8 cellular contexts compared by ENCODE assay signal in the genomic region with DNA sequence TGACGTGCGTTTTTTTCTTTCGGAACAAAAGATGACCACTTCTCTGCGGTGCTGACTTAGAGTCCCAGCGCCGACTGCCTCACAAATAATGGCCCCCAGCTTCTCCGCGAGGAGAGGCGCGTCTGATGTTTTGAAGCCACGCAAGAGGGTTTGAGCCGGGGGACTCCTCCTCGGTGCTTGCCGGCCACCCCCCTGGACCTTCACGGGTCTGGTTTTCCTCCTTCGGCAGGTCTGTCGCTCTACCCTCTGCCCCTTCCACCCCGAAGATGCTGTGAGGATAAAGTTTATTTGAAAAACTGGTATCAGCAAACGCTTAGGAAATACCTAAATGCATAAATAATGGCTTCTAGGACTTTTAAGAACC. TPM values are rescaled to one million over a fixed set of nuclear protein-coding genes. Genes with fewer than 3 reads are reported as not detected.
DNase-seq lines count a peak whose midpoint lies in the region; ATAC-seq, FAIRE-seq and TF ChIP-seq lines count a peak whose summit lies in the region.

No MANE protein-coding gene starts in this region.

- H3K9me2 ChIP-seq in GM23248 (ENCODE audit: insufficient read depth) = no peaks in the 10 kb centered on the region

- H3K36me3 ChIP-seq in GM23248 (ENCODE audit: low read depth) (peaks cover 19% of the 10 kb centered on the region; the same call in 1 of the 2 replicates), Panc1 (ENCODE audit: control insufficient read depth, insufficient read depth, low read length) (peaks cover 3% of the 10 kb centered on the region), ovary (no peaks in the 10 kb centered on the region)

- H3K9me3 ChIP-seq in GM23248 (ENCODE audit: low read depth) (no peaks in the 10 kb centered on the region), Panc1 (ENCODE audit: control insufficient read depth, insufficient read depth, low read depth, low read length) (no peaks in the 10 kb centered on the region), ovary (no peaks in the 10 kb centered on the region)

- H4K20me1 ChIP-seq in GM23248 (ENCODE audit: insufficient read depth) = no peaks in the 10 kb centered on the region

- peaks cover 39% of the 10 kb centered on the region for H3K4me1 ChIP-seq in GM23248 (ENCODE audit: insufficient read depth)
- peaks cover 8% of the 10 kb centered on the region; the same call in 1 of the 2 replicates for H3K4me1 ChIP-seq in Panc1 (ENCODE audit: control insufficient read depth, insufficient read depth, low read length)
- peaks cover 9% of the 10 kb centered on the region for H3K4me1 ChIP-seq in ovary (ENCODE audit: insufficient read depth)

- 1 to 2% methylated on average over 19 of the region's 19 CpGs for WGBS in GM23248 (ENCODE audit: low coverage in 1 of 2, low lambda C conversion rate in 2 of 2, missing lambda C conversion rate in 2 of 2), 2 experiments
- 0% methylated on average over 19 of the region's 19 CpGs for WGBS in ovary, 3 donors

- POLR2A ChIA-PET in Panc1 (lab: Charles Lee) = no interaction called here

- H3F3A ChIP-seq in GM23248 (ENCODE audit: insufficient read depth) = peaks cover 29% of the 10 kb centered on the region

- peak overlapping the region; percentile 92 for H3K9ac ChIP-seq in GM23248

- ATAC-seq in Panc1 = no peak

- no peak for TF ChIP-seq EP300 in ovary (IDR thresholded peaks at IDR 0.05)

- H3K27ac ChIP-seq in GM23248 (peak overlapping the region; percentile 60), Panc1 (ENCODE audit: low read length) (peak overlapping the region; percentile 59), ovary (peak overlapping the region; percentile 52 to 72)

- H3K4me3 ChIP-seq in GM23248 = peak overlapping the region; percentile 92
- peak overlapping the region; percentile 94 to 96 for H3K4me3 ChIP-seq in Panc1 (ENCODE audit: low read depth in 2 of 2, low read length in 2 of 2)
- peak overlapping the region; percentile 98 for H3K4me3 ChIP-seq in epithelial cell of proximal tubule (ENCODE audit: low read depth, low read length)
- H3K4me3 ChIP-seq in ovary = peak overlapping the region; percentile 97

- H2AFZ ChIP-seq in GM23248 = peak overlapping the region; percentile 92

- H3K27me3 ChIP-seq in GM23248 (replicated peaks; ENCODE audit: insufficient read depth) (no peaks in the 10 kb centered on the region), Panc1 (ENCODE audit: control insufficient read depth, insufficient read depth, low read length) (no peaks in the 10 kb centered on the region), ovary (no peaks in the 10 kb centered on the region)

- CTCF ChIA-PET in Panc1 (lab: Charles Lee) = no interaction called here

- TF ChIP-seq POLR2A in ovary (IDR thresholded peaks at IDR 0.05) = no peak

- no peak for FAIRE-seq in urothelium cell line (lab: Jason Lieb, UNC)

- BruUV-seq in Panc1 (replicated peaks; lab: Mats Ljungman, UMichigan) = no TSS peak

- H3K4me2 ChIP-seq in GM23248 (ENCODE audit: unreplicated experiment) = peak overlapping the region; percentile 97

- in situ Hi-C loops in GM23248 (cut with MboI) = no loop called here
- in situ Hi-C loops in Panc1 (cut with HindIII; ENCODE audit: low pct_unique_long_range_greater_than_20kb, low sequenced_read_pairs) = no loop called here

- DNase-seq in GM23248 (no peak), Panc1 (ENCODE audit: low read depth, low spot score) (no peak), epithelial cell of proximal tubule (ENCODE audit: low read depth) (no peak), ovary (no peak), NCI-H510A treated with DMSO at 0.1 percent for 48 hours (lab: John Stamatoyannopoulos, UW) (no peak), urothelium cell line (ENCODE audit: low spot score) (no peak), mucosa of gallbladder (ENCODE audit: low spot score) (no peak), MV-4-11 (lab: John Stamatoyannopoulos, UW) (no peak)

- H3K79me2 ChIP-seq in GM23248 (ENCODE audit: insufficient read depth) = peaks cover 58% of the 10 kb centered on the region

- intact Hi-C loops in Panc1 (cut with micrococcal nuclease; ENCODE audit: unreplicated experiment) (no loop called here), ovary (cut with DNase I) (no loop called here)

- TF ChIP-seq CTCF in Panc1 (IDR thresholded peaks at IDR 0.05) = no peak
- no peak for TF ChIP-seq CTCF in epithelial cell of proximal tubule (conservative IDR thresholded peaks at IDR 0.05; ENCODE audit: low read depth, low read length)
- TF ChIP-seq CTCF in ovary (IDR thresholded peaks at IDR 0.05) = no peak

RNA-seq across cellular contexts. Expression of gene USP20, which starts 0.6 kb away (rescaled TPM):
- total RNA-seq in GM23248 (2014; rRNA removed; shearing (Covaris generic)) = 7.3 and 10.3 TPM in 2 replicates
- polyA plus RNA-seq in GM23248 (2016; fragmentation: Nextera tagmentation; extraction: Ambion mirVana) = 15.7 and 15.8 TPM in 2 replicates
- 14.4 TPM for total RNA-seq in Panc1 (2021; ENCODE audit: unreplicated experiment)
- polyA plus RNA-seq in Panc1 (2012; ENCODE audit: insufficient read length) = 18.9 TPM
- total RNA-seq in epithelial cell of proximal tubule = 7.2 and 17.5 TPM in 2 replicates
- total RNA-seq in ovary = 10 to 100 TPM; 14.5 to 39.8 (median 32.4) TPM
- polyA plus RNA-seq in ovary = 10 to 100 TPM in 1 of 2 donors, 1 to 10 TPM in 1; 6.8 to 29.7 TPM
- 41.0 TPM for total RNA-seq in mucosa of gallbladder

RNA-seq across cellular contexts. Expression of gene C9orf78, which starts 0.8 kb away (rescaled TPM):
- 46.8 and 66.0 TPM in 2 replicates for total RNA-seq in GM23248 (2014; rRNA removed; shearing (Covaris generic))
- polyA plus RNA-seq in GM23248 (2016; fragmentation: Nextera tagmentation; extraction: Ambion mirVana) (79.7 and 80.7 TPM in 2 replicates), ovary (100 to 1,000 TPM in 1 of 2 donors, 10 to 100 TPM in 1; 55.4 to 130 TPM)
- total RNA-seq in Panc1 (2021; ENCODE audit: unreplicated experiment) (33.6 TPM), epithelial cell of proximal tubule (39.9 and 53.6 TPM in 2 replicates), ovary (10 to 100 TPM; 34.1 to 45.7 (median 37.0) TPM), mucosa of gallbladder (53.6 TPM)
- 55.0 TPM for polyA plus RNA-seq in Panc1 (2012; ENCODE audit: insufficient read length)

RNA-seq across cellular contexts. Expression of gene TOR1A, which starts 11.9 kb away (rescaled TPM):
- total RNA-seq in GM23248 (2014; rRNA removed; shearing (Covaris generic)) = 63.6 and 73.6 TPM in 2 replicates
- polyA plus RNA-seq in GM23248 (2016; fragmentation: Nextera tagmentation; extraction: Ambion mirVana) = 101 and 102 TPM in 2 replicates
- 33.6 TPM for total RNA-seq in Panc1 (2021; ENCODE audit: unreplicated experiment)
- 27.9 TPM for polyA plus RNA-seq in Panc1 (2012; ENCODE audit: insufficient read length)
- 48.8 and 77.8 TPM in 2 replicates for total RNA-seq in epithelial cell of proximal tubule
- 10 to 100 TPM; 23.5 to 32.7 (median 27.1) TPM for total RNA-seq in ovary
- polyA plus RNA-seq in ovary = 10 to 100 TPM; 24.9 to 45.6 TPM
- total RNA-seq in mucosa of gallbladder = 35.9 TPM

RNA-seq across cellular contexts. Expression of gene TOR1B, which starts 32.9 kb away (rescaled TPM):
- total RNA-seq in GM23248 (2014; rRNA removed; shearing (Covaris generic)) = 47.6 and 55.1 TPM in 2 replicates
- polyA plus RNA-seq in GM23248 (2016; fragmentation: Nextera tagmentation; extraction: Ambion mirVana) = 34.5 and 37.9 TPM in 2 replicates
- 37.6 TPM for total RNA-seq in Panc1 (2021; ENCODE audit: unreplicated experiment)
- polyA plus RNA-seq in Panc1 (2012; ENCODE audit: insufficient read length) = 26.7 TPM
- total RNA-seq in epithelial cell of proximal tubule = 14.8 and 20.8 TPM in 2 replicates
- 10 to 100 TPM; 12.9 to 27.3 (median 16.9) TPM for total RNA-seq in ovary
- 10 to 100 TPM; 12.2 to 27.5 TPM for polyA plus RNA-seq in ovary
- 28.1 TPM for total RNA-seq in mucosa of gallbladder
